Comparison of ENCODE assay signal across 1 cellular context in the genomic region with DNA sequence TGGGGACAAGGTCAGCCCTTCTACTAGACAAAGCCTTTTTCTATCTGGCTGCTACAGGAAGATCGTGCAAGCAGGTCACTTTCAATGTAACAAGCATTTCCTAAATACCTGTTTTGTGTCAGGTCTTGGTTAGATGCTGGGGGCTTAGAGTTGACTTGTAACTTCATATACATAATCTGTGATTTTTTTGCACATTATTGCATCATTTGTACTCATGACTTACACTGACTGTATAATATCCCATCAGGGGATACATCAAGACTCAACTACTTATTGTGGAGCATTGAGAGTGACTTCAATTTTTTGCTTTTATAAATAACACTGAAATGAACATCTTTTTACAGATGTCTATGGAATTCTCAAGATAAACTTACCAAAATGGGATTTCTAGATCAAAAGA.
TF ChIP-seq lines count a peak whose summit lies in the region.

No MANE protein-coding gene starts in this region.

TF ChIP-seq in A549, 52 proteins besides CTCF, POLR2A, EP300 and RAD21:
- TF ChIP-seq SMC3 (IDR thresholded peaks at IDR 0.05) (no peak), TP53 (CRISPR knock-in tag; IDR thresholded peaks at IDR 0.05) (no peak), ATOH8 (CRISPR knock-in tag; IDR thresholded peaks at IDR 0.05; ENCODE audit: low read depth) (no peak), HDAC2 (IDR thresholded peaks at IDR 0.05) (no peak), CBX8 (IDR thresholded peaks at IDR 0.05) (no peak), HEYL (CRISPR knock-in tag; IDR thresholded peaks at IDR 0.05) (no peak), HOXB5 (CRISPR knock-in tag; IDR thresholded peaks at IDR 0.05) (no peak), RARB (CRISPR knock-in tag; IDR thresholded peaks at IDR 0.05) (no peak), BCL3 (IDR thresholded peaks at IDR 0.05) (no peak), KDM5A (IDR thresholded peaks at IDR 0.05) (no peak), RFX5 (IDR thresholded peaks at IDR 0.05) (no peak), ZFP36 (IDR thresholded peaks at IDR 0.05; ENCODE audit: borderline replicate concordance, partially characterized antibody) (no peak), HES2 (IDR thresholded peaks at IDR 0.05) (no peak)
